16 cellular contexts compared by ENCODE assay signal in the genomic region with DNA sequence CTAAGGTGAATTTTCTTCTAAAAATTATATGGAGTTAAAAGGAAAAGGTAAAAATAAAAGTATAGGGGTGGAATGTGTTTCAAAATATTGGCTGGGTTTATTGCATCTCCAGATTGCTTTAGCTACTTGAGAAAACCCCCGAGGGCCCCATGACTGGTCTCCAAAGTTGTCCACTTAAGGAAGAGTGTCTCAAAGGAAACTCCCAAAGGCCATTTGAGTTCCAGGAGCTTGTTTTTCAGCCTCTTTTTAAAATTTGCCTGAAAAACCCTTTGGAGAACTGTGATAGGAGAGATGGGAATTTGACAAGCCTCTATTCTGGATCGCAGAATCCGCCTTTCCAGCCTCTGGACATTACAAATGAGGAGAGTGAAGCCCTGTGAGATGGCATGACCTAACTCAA.
"Had no signal": no experiment of that assay in that cellular context is flagged by ENCODE, and none has a peak within 500 bp of the region (broad histone marks: within the 10 kb centered on the region; RNA-seq: fewer than 3 reads in every experiment).

No MANE protein-coding gene starts in this region.

- H3K27me3 ChIP-seq: gastrocnemius medialis, right atrium auricular region, stomach, testis had no signal

- H3K4me3 ChIP-seq: gastrocnemius medialis, prostate gland, right atrium auricular region, stomach, testis had no signal

- DNase-seq: activated CD4-positive, alpha-beta T cell treated with anti-CD3 and anti-CD28 coated beads, Interleukin-2, amount 10 ng/mL, durations not matched to agents 7 days and 5 days; activated CD8-positive, alpha-beta T cell treated with anti-CD3 and anti-CD28 coated beads, Interleukin-2, amount 10 ng/mL, durations not matched to agents 7 days and 5 days; activated naive CD4-positive, alpha-beta T cell treated with anti-CD3 and anti-CD28 coated beads for 36 hours; activated T-cell treated with anti-CD3 and anti-CD28 coated beads, Interleukin-2, amount 50 U/mL, for 24 hours; caudate nucleus; gastrocnemius medialis; head of caudate nucleus; stimulated activated CD4-positive, alpha-beta T cell treated with anti-CD3 and anti-CD28 coated beads, Interleukin-2, amount 100 ng/mL, for 48 hours; stomach; testis had no signal

- H3K9me3 ChIP-seq: gastrocnemius medialis, prostate gland, right atrium auricular region, testis had no signal

- ATAC-seq: activated CD4-positive, CD25-positive, alpha-beta regulatory T cell treated with anti-CD3 and anti-CD28 coated beads, Interleukin-2, amount 50 U/mL, for 24 hours; activated CD8-positive, alpha-beta T cell treated with anti-CD3 and anti-CD28 coated beads, Interleukin-2, amount 10 ng/mL, durations not matched to agents 7 days and 5 days; esophagus mucosa; gastrocnemius medialis; natural killer cell treated with Interleukin-12 subunit alpha and Interleukin-12 subunit beta and Interleukin-15 and Interleukin-18, amount 100 ng/mL, for 72 hours; stimulated activated effector memory CD8-positive, alpha-beta T cell treated with anti-CD3 and anti-CD28 coated beads, Interleukin-12 subunit alpha, Interleukin-12 subunit beta, amount 100 ng/mL, for 72 hours had no signal

- H3K27ac ChIP-seq: gastrocnemius medialis, prostate gland, right atrium auricular region, stomach, testis had no signal

- H3K36me3 ChIP-seq: gastrocnemius medialis, prostate gland, right atrium auricular region, stomach had no signal

- H3K4me1 ChIP-seq: gastrocnemius medialis, prostate gland, right atrium auricular region, stomach, testis had no signal
